9 cellular contexts compared by ENCODE assay signal in genomic region chr2:239259603-239260298, GRCh38.
A peak's percentile ranks its signal among the peaks of the same experiment; 100 is the strongest.
DNase-seq lines count a peak whose midpoint lies in the region; ATAC-seq and TF ChIP-seq lines count a peak whose summit lies in the region.
"Had no signal": no experiment of that assay in that cellular context is flagged by ENCODE, and none has a peak within 500 bp of the region (broad histone marks: within the 10 kb centered on the region; RNA-seq: fewer than 3 reads in every experiment).

No MANE protein-coding gene starts in this region.

- intact Hi-C loops in upper lobe of right lung (cut with DNase I) = no loop called here

- 87 to 91% methylated on average over 13 to 18 of the region's 18 CpGs for WGBS in endodermal cell (ENCODE audit: insufficient coverage in 1 of 2, insufficient read length in 1 of 2), 2 experiments

- H3K36me3 ChIP-seq in endodermal cell (ENCODE audit: control insufficient read depth, insufficient read depth, low read length) (no peaks in the 10 kb centered on the region), upper lobe of right lung (no peaks in the 10 kb centered on the region)

- DNase-seq in activated naive CD4-positive, alpha-beta T cell treated with anti-CD3 and anti-CD28 coated beads, Interleukin-2, amount 50 U/mL, for 16 hours = no peak
- DNase-seq in MV-4-11 (lab: John Stamatoyannopoulos, UW) (peak; percentile 80), endodermal cell (peak; percentile 29), upper lobe of right lung (no peak), amniotic stem cell (lab: John Stamatoyannopoulos, UW) (no peak), NCI-H2081 (lab: John Stamatoyannopoulos, UW) (no peak), middle frontal gyrus (ENCODE audit: extremely low spot score, low spot score) (no peak)

- no peaks in the 10 kb centered on the region for H3K9me3 Mint-ChIP-seq in activated naive CD4-positive, alpha-beta T cell treated with anti-CD3 and anti-CD28 coated beads, Interleukin-2, amount 50 U/mL, for 24 hours
- H3K9me3 Mint-ChIP-seq in endodermal cell = peaks cover 21% of the 10 kb centered on the region

- peaks cover 4% of the 10 kb centered on the region for H3K36me3 Mint-ChIP-seq in activated naive CD4-positive, alpha-beta T cell treated with anti-CD3 and anti-CD28 coated beads, Interleukin-2, amount 50 U/mL, for 24 hours
- peaks cover 11% of the 10 kb centered on the region for H3K36me3 Mint-ChIP-seq in endodermal cell (ENCODE audit: low read depth)

- peak overlapping the region; percentile 32 for H3K27ac Mint-ChIP-seq in activated naive CD4-positive, alpha-beta T cell treated with anti-CD3 and anti-CD28 coated beads, Interleukin-2, amount 50 U/mL, for 24 hours
- no peak overlapping the region for H3K27ac Mint-ChIP-seq in endodermal cell

- no peak for TF ChIP-seq CTCF in endodermal cell (conservative IDR thresholded peaks at IDR 0.05)
- no peak for TF ChIP-seq CTCF in upper lobe of right lung (IDR thresholded peaks at IDR 0.05)

- ATAC-seq in upper lobe of right lung = peak; percentile 83

- H3K4me1 ChIP-seq in endodermal cell (ENCODE audit: control insufficient read depth, insufficient read depth, low read length) (no peaks in the 10 kb centered on the region), upper lobe of right lung (peaks cover 31% of the 10 kb centered on the region)

- H3K4me3 Mint-ChIP-seq in activated naive CD4-positive, alpha-beta T cell treated with anti-CD3 and anti-CD28 coated beads, Interleukin-2, amount 50 U/mL, for 24 hours = peak overlapping the region; percentile 75
- H3K4me3 Mint-ChIP-seq in endodermal cell = no peak overlapping the region

- H3K9ac ChIP-seq in endodermal cell (ENCODE audit: extremely low read depth, low read length, poor library complexity, severe bottlenecking) = no peak overlapping the region

- H3K4me1 Mint-ChIP-seq in activated naive CD4-positive, alpha-beta T cell treated with anti-CD3 and anti-CD28 coated beads, Interleukin-2, amount 50 U/mL, for 24 hours = peaks cover 88% of the 10 kb centered on the region
- H3K4me1 Mint-ChIP-seq in endodermal cell = peaks cover 8% of the 10 kb centered on the region

- H3K27ac ChIP-seq in endodermal cell (ENCODE audit: low read depth, low read length) (no peak overlapping the region), upper lobe of right lung (peak overlapping the region; percentile 48)
- H3K27ac ChIP-seq: C4-2B had no signal

- no peak overlapping the region for H3K4me3 ChIP-seq in endodermal cell (ENCODE audit: low read length)
- H3K4me3 ChIP-seq in upper lobe of right lung = no peak overlapping the region

- H3K27me3 Mint-ChIP-seq in activated naive CD4-positive, alpha-beta T cell treated with anti-CD3 and anti-CD28 coated beads, Interleukin-2, amount 50 U/mL, for 24 hours = no peaks in the 10 kb centered on the region
- H3K27me3 Mint-ChIP-seq in endodermal cell (ENCODE audit: insufficient read depth) = no peaks in the 10 kb centered on the region

- H3K9me3 ChIP-seq in endodermal cell (ENCODE audit: control insufficient read depth, low read length) (peaks cover 17% of the 10 kb centered on the region), upper lobe of right lung (no peaks in the 10 kb centered on the region)

- H3K27me3 ChIP-seq in endodermal cell (ENCODE audit: control insufficient read depth, insufficient read depth, low read length, poor library complexity, severe bottlenecking) (no peaks in the 10 kb centered on the region), upper lobe of right lung (no peaks in the 10 kb centered on the region)

Comparison
In these comparisons a context has a peak if more than half of its experiments do, and no peak if none do; other contexts are left out.
1. DNase-seq: peak in MV-4-11 (single experiment) and endodermal cell (single experiment); none in activated naive CD4-positive, alpha-beta T cell treated with anti-CD3 and anti-CD28 coated beads, Interleukin-2, amount 50 U/mL, for 16 hours (single experiment), upper lobe of right lung (single experiment), amniotic stem cell (single experiment), NCI-H2081 (0 of 2) and middle frontal gyrus (single experiment).